23 cellular contexts compared by ENCODE assay signal in the genomic region with DNA sequence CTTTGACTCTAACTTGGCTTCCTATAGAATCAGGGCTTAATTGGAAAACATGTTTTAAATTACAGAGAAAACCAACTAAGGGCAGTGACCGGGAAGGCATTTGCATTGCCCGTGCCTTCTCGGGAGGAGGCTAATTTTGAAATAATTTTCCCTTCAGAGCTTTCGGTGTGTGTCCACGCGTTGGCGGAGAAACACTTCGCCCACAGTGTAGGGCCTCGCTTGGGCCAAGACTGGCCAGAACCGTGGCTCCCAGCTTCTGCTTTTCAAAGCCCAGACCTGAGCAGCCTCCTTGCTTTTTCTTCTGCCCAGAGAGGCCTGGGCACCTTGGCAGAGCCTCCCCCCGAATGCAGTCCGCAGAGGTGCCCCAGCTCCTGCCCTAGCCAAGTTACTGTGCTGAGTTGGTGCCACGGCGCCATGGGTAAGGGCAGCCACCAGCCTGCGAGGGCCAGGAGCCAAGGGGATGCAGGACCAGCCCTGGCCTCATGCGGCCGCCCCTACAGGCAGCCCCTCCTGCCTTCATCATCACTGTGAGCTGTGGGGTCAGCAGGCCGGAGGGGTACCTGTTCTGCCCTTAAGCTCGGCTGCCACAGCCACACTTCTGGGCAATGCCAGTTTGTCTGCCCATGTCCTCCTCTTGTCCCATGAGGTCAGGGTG.
"Had no signal": no experiment of that assay in that cellular context is flagged by ENCODE, and none has a peak within 500 bp of the region (broad histone marks: within the 10 kb centered on the region; RNA-seq: fewer than 3 reads in every experiment).

No MANE protein-coding gene starts in this region.

- H3K9me3 Mint-ChIP-seq: activated T-cell treated with anti-CD3 and anti-CD28 coated beads, Interleukin-2, amount 50 U/mL, for 4 hours; activated T-helper 2 cell treated with anti-CD3 and anti-CD28 coated beads, Interferon-gamma antibody, Interleukin-2, Interleukin-4, amounts not matched to agents 10 μg/mL and 5 μg/mL and 100 μg/mL, durations not matched to agents 14 hours and 24 hours and 36 hours; dendritic cell treated with granulocyte-macrophage colony-stimulating factor and Interleukin-4, amounts not matched to agents 40 ng/mL and 50 ng/mL, for 4 days; memory B cell; natural killer cell treated with Interleukin-12 subunit alpha and Interleukin-12 subunit beta and Interleukin-15 and Interleukin-18, amount 100 ng/mL, for 72 hours; stimulated activated memory B cell treated with anti-CD40 and anti-IgM and Interleukin-4, amounts not matched to agents 10 μg/mL and 1 μg/mL and 100 μg/mL, for 72 hours had no signal

- H2AFZ ChIP-seq: hepatocyte, parathyroid adenoma had no signal

- H3K27ac ChIP-seq: hepatocyte, neutrophil, parathyroid adenoma, right lobe of liver, transverse colon, uterus had no signal

- H3K4me2 ChIP-seq: hepatocyte had no signal

- H3K4me3 ChIP-seq: body of pancreas, hepatocyte, left lung, right lobe of liver, transverse colon, uterus had no signal

- H3K9ac ChIP-seq: parathyroid adenoma had no signal

- ATAC-seq: activated T-cell treated with anti-CD3 and anti-CD28 coated beads, Interleukin-2, amount 50 U/mL, for 4 hours; body of pancreas; natural killer cell treated with Interleukin-12 subunit alpha and Interleukin-12 subunit beta and Interleukin-15 and Interleukin-18, amount 100 ng/mL, for 72 hours; right lobe of liver; stimulated activated memory B cell treated with anti-CD40 and anti-IgM and Interleukin-4, amounts not matched to agents 10 μg/mL and 1 μg/mL and 100 μg/mL, for 72 hours had no signal

- H3K36me3 ChIP-seq: right lobe of liver, transverse colon, uterus had no signal

- H3K4me1 ChIP-seq: parathyroid adenoma, right lobe of liver had no signal

- H3K9me3 ChIP-seq: body of pancreas, left lung, neutrophil, right lobe of liver, transverse colon, uterus had no signal

- DNase-seq: activated naive CD4-positive, alpha-beta T cell; activated T-cell treated with anti-CD3 and anti-CD28 coated beads, Interleukin-2, amount 50 U/mL, for 4 hours; body of pancreas; effector CD4-positive, alpha-beta T cell; erythroblast; foreskin melanocyte; glutamatergic neuron; kidney glomerular epithelial cell; left lung; right lobe of liver; small intestine; stimulated activated CD4-positive, alpha-beta T cell treated with anti-CD3 and anti-CD28 coated beads, Interleukin-15, amount 100 ng/mL, for 24 hours; T-helper 1 cell; transverse colon; uterus had no signal

- H3K36me3 Mint-ChIP-seq: natural killer cell treated with Interleukin-12 subunit alpha and Interleukin-12 subunit beta and Interleukin-15 and Interleukin-18, amount 100 ng/mL, for 72 hours had no signal

- H3K27me3 ChIP-seq: body of pancreas, hepatocyte, left lung, neutrophil, right lobe of liver, transverse colon, uterus had no signal

- H3K27ac Mint-ChIP-seq: activated T-helper 2 cell treated with anti-CD3 and anti-CD28 coated beads, Interferon-gamma antibody, Interleukin-2, Interleukin-4, amounts not matched to agents 10 μg/mL and 5 μg/mL and 100 μg/mL, durations not matched to agents 14 hours and 24 hours and 36 hours; dendritic cell treated with granulocyte-macrophage colony-stimulating factor and Interleukin-4, amounts not matched to agents 40 ng/mL and 50 ng/mL, for 4 days; memory B cell; natural killer cell treated with Interleukin-12 subunit alpha and Interleukin-12 subunit beta and Interleukin-15 and Interleukin-18, amount 100 ng/mL, for 72 hours had no signal

- H3K79me2 ChIP-seq: hepatocyte, parathyroid adenoma had no signal
